Comparison of ENCODE assay signal across 16 cellular contexts in the genomic region with DNA sequence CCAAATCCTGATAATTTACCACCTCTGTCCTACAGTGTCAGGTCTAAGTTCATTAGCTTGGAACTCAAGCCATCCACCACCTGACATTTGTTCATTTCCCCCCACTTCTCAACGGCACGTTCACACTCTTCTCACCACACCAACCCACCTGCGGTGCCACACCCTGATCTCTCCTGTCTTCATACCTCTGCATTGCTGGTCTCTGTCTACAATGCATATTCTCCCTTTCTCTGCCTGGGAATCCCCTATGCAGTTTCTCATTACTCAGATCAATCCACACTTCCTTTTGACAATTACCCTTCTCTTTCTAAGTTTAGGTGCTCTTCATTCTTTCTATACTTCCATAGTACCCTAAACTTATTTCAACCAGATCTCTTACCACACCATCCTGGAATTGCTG.
A peak's percentile ranks its signal among the peaks of the same experiment; 100 is the strongest.
DNase-seq lines count a peak whose midpoint lies in the region; ATAC-seq and TF ChIP-seq lines count a peak whose summit lies in the region.
"Had no signal": no experiment of that assay in that cellular context is flagged by ENCODE, and none has a peak within 500 bp of the region (broad histone marks: within the 10 kb centered on the region; RNA-seq: fewer than 3 reads in every experiment).

No MANE protein-coding gene starts in this region.

- H3K4me3 ChIP-seq in OCI-LY3 (ENCODE audit: low read length) = peak overlapping the region; percentile 48
- H3K4me3 ChIP-seq: GM23248, PC-9 had no signal

- no peaks in the 10 kb centered on the region for H3K9me3 ChIP-seq in OCI-LY3 (ENCODE audit: insufficient read depth, low read length)
- H3K9me3 ChIP-seq: BE2C had no signal

- H3K79me2 ChIP-seq in OCI-LY3 (ENCODE audit: low read length) = no peaks in the 10 kb centered on the region

- H3K9ac ChIP-seq in OCI-LY3 (ENCODE audit: low read length) = no peak overlapping the region
- H3K9ac ChIP-seq: GM23248 had no signal

- ATAC-seq in GM21529 (IDR thresholded peaks at IDR 0.05; ENCODE audit: unreplicated experiment) (peak; percentile 78), HG02840 (IDR thresholded peaks at IDR 0.05; ENCODE audit: low FRiP score, unreplicated experiment) (no peak), HG02981 (IDR thresholded peaks at IDR 0.05; ENCODE audit: unreplicated experiment) (no peak), HG02642 (IDR thresholded peaks at IDR 0.05; ENCODE audit: poor library complexity, unreplicated experiment) (no peak)

- H3K27ac ChIP-seq in OCI-LY3 (ENCODE audit: low read length) = no peak overlapping the region
- H3K27ac ChIP-seq: GM23248, PC-9 had no signal

- H3K4me1 ChIP-seq in OCI-LY3 (ENCODE audit: low read length) = peaks cover 19% of the 10 kb centered on the region
- H3K4me1 ChIP-seq: BE2C had no signal

- peak; percentile 13 for DNase-seq in stimulated activated CD4-positive, alpha-beta T cell treated with anti-CD3 and anti-CD28 coated beads, Interleukin-1b, Interleukin-23, amount 100 ng/mL, for 48 hours
- no peak for DNase-seq in stimulated activated CD4-positive, alpha-beta T cell treated with anti-CD3 and anti-CD28 coated beads, Interleukin-4, amount 100 ng/mL, for 24 hours
- no peak for DNase-seq in activated gamma-delta T cell (lab: John Stamatoyannopoulos, UW)
- DNase-seq: activated CD4-positive, alpha-beta T cell treated with anti-CD3 and anti-CD28 coated beads for 1 hour; BE2C; cerebellar nuclear complex; DND-41; GM23248; NCI-H1092 treated with DMSO at 0.1 percent for 48 hours; NCI-H345; PC-9 had no signal

- TF ChIP-seq CTCF in OCI-LY3 (IDR thresholded peaks at IDR 0.05; ENCODE audit: low read depth, low read length) = no peak

- peak overlapping the region; percentile 79 for H3K4me2 ChIP-seq in OCI-LY3 (ENCODE audit: low read length)
- H3K4me2 ChIP-seq: PC-9 had no signal

- peaks cover 47% of the 10 kb centered on the region for H3K27me3 ChIP-seq in OCI-LY3 (ENCODE audit: low read depth, low read length)
- H3K27me3 ChIP-seq: BE2C had no signal

- no peaks in the 10 kb centered on the region for H4K20me1 ChIP-seq in OCI-LY3 (ENCODE audit: insufficient read depth, low read length)

- no peaks in the 10 kb centered on the region for H3K36me3 ChIP-seq in OCI-LY3 (replicated peaks; ENCODE audit: low read depth, low read length)
- H3K36me3 ChIP-seq: BE2C had no signal

- H2AFZ ChIP-seq in OCI-LY3 (ENCODE audit: low read depth, low read length) = no peak overlapping the region
- H2AFZ ChIP-seq: GM23248, PC-9 had no signal
